In genomic region chr16:27406729-27407128, GRCh38 we compare ENCODE assay signal across 15 cellular contexts. TPM values are rescaled to one million over a fixed set of nuclear protein-coding genes. Genes with fewer than 3 reads are reported as not detected.
DNase-seq lines count a peak whose midpoint lies in the region; ATAC-seq and TF ChIP-seq lines count a peak whose summit lies in the region.
"Had no signal": no experiment of that assay in that cellular context is flagged by ENCODE, and none has a peak within 500 bp of the region (broad histone marks: within the 10 kb centered on the region; RNA-seq: fewer than 3 reads in every experiment).

No MANE protein-coding gene starts in this region.

- TF ChIP-seq POLR2A in adrenal gland (IDR thresholded peaks at IDR 0.05) (no peak), vagina (IDR thresholded peaks at IDR 0.05) (no peak)

- 58 to 88% (median 78%) methylated on average over 2 of the region's 2 CpGs for WGBS in adrenal gland, 4 donors

- intact Hi-C loops in CD4-positive, alpha-beta memory T cell (cut with micrococcal nuclease): no loop called here
- intact Hi-C loops in adrenal gland (cut with DNase I) (no loop called here), vagina (cut with DNase I) (no loop called here)

- H3K9me3 Mint-ChIP-seq in CD4-positive, alpha-beta memory T cell: peaks cover 0 to under 1% (median 0%) of the 10 kb centered on the region in 8 donors
- no peaks in the 10 kb centered on the region for H3K9me3 Mint-ChIP-seq in activated T-helper 17 cell treated with anti-CD3 and anti-CD28 coated beads, Interleukin-2, amount 50 U/mL, for 72 hours
- peaks cover 5% of the 10 kb centered on the region for H3K9me3 Mint-ChIP-seq in natural killer cell treated with Interleukin-12 subunit alpha and Interleukin-12 subunit beta and Interleukin-15 and Interleukin-18, amount 100 ng/mL, for 72 hours

- H3K27me3 ChIP-seq in CD4-positive, alpha-beta memory T cell (ENCODE audit: insufficient read depth, low read length): no peaks in the 10 kb centered on the region
- H3K27me3 ChIP-seq in adrenal gland (peaks cover 5% of the 10 kb centered on the region), vagina (no peaks in the 10 kb centered on the region)
- H3K27me3 ChIP-seq: hepatocyte, SJSA1 had no signal

- H3K36me3 ChIP-seq in CD4-positive, alpha-beta memory T cell (ENCODE audit: insufficient read depth, low read length): no peaks in the 10 kb centered on the region
- H3K36me3 ChIP-seq in adrenal gland (replicated peaks in 1 of 2) (no peaks in the 10 kb centered on the region), vagina (no peaks in the 10 kb centered on the region)
- H3K36me3 ChIP-seq: esophagus muscularis mucosa, SJSA1, WERI-Rb-1 had no signal

- H3K4me3 Mint-ChIP-seq in CD4-positive, alpha-beta memory T cell: peak overlapping the region; percentile 71 to 99 (median 96)
- H3K4me3 Mint-ChIP-seq in activated T-helper 17 cell treated with anti-CD3 and anti-CD28 coated beads, Interleukin-2, amount 50 U/mL, for 72 hours: peak overlapping the region; percentile 99
- peak overlapping the region; percentile 97 for H3K4me3 Mint-ChIP-seq in natural killer cell treated with Interleukin-12 subunit alpha and Interleukin-12 subunit beta and Interleukin-15 and Interleukin-18, amount 100 ng/mL, for 72 hours
- H3K4me3 Mint-ChIP-seq: neural crest cell had no signal

- peak overlapping the region; percentile 66 for H3K27ac ChIP-seq in CD4-positive, alpha-beta memory T cell (ENCODE audit: low read depth, low read length)
- H3K27ac ChIP-seq in adrenal gland (no peak overlapping the region), vagina (no peak overlapping the region)
- H3K27ac ChIP-seq: esophagus muscularis mucosa, hepatocyte, WERI-Rb-1 had no signal

- TF ChIP-seq CTCF in GM12875 (IDR thresholded peaks at IDR 0.05; ENCODE audit: borderline replicate concordance, insufficient read depth, low read depth, low read length): no peak
- no peak for TF ChIP-seq CTCF in adrenal gland (IDR thresholded peaks at IDR 0.05)
- no peak for TF ChIP-seq CTCF in vagina (IDR thresholded peaks at IDR 0.05)

- no peak for DNase-seq in CD4-positive, alpha-beta memory T cell
- no peak for DNase-seq in natural killer cell treated with Interleukin-12 subunit alpha and Interleukin-12 subunit beta and Interleukin-15 and Interleukin-18, amount 100 ng/mL, for 72 hours (ENCODE audit: low spot score)
- DNase-seq in adrenal gland (no peak), vagina (ENCODE audit: extremely low spot score in 2 of 2) (no peak)
- DNase-seq: NCI-H1092, NCI-H2171 treated with DMSO at 0.1 percent for 48 hours, WERI-Rb-1 had no signal

- H3K27ac Mint-ChIP-seq in CD4-positive, alpha-beta memory T cell: peak overlapping the region; percentile 84 to 97 (median 90)
- H3K27ac Mint-ChIP-seq in activated T-helper 17 cell treated with anti-CD3 and anti-CD28 coated beads, Interleukin-2, amount 50 U/mL, for 72 hours: peak overlapping the region; percentile 100
- H3K27ac Mint-ChIP-seq in natural killer cell treated with Interleukin-12 subunit alpha and Interleukin-12 subunit beta and Interleukin-15 and Interleukin-18, amount 100 ng/mL, for 72 hours: peak overlapping the region; percentile 90 to 96

- no peaks in the 10 kb centered on the region for H3K9me3 ChIP-seq in CD4-positive, alpha-beta memory T cell (ENCODE audit: control insufficient read depth in 1 of 2, low read length in 2 of 2)
- no peaks in the 10 kb centered on the region for H3K9me3 ChIP-seq in adrenal gland (replicated peaks in 1 of 3)
- no peaks in the 10 kb centered on the region for H3K9me3 ChIP-seq in vagina
- H3K9me3 ChIP-seq: SJSA1 had no signal

- H3K4me1 Mint-ChIP-seq in CD4-positive, alpha-beta memory T cell: peaks cover 50 to 87% (median 67%) of the 10 kb centered on the region in 4 donors
- peaks cover 39% of the 10 kb centered on the region for H3K4me1 Mint-ChIP-seq in activated T-helper 17 cell treated with anti-CD3 and anti-CD28 coated beads, Interleukin-2, amount 50 U/mL, for 72 hours
- H3K4me1 Mint-ChIP-seq in natural killer cell treated with Interleukin-12 subunit alpha and Interleukin-12 subunit beta and Interleukin-15 and Interleukin-18, amount 100 ng/mL, for 72 hours (ENCODE audit: low read depth in 2 of 2): peaks cover 66 to 68% of the 10 kb centered on the region in 2 donors

- H3K4me1 ChIP-seq in CD4-positive, alpha-beta memory T cell (ENCODE audit: insufficient read depth, low read length): peaks cover 74% of the 10 kb centered on the region
- peaks cover 0 to 9% of the 10 kb centered on the region in 2 donors for H3K4me1 ChIP-seq in adrenal gland (replicated peaks in 1 of 2)
- H3K4me1 ChIP-seq in vagina: peaks cover 10% of the 10 kb centered on the region

- POLR2A ChIA-PET in CD4-positive, alpha-beta memory T cell (lab: Charles Lee; ENCODE audit: partially characterized antibody): interaction anchor here (0.6 to 8.7 kb wide), 30 partner anchors 8 to 243 kb away, joined by 3 to 118 read pairs (median 4); partner anchors contain the start of genes GTF3C1 and KATNIP

- peak; percentile 28 for ATAC-seq in activated T-helper 17 cell treated with anti-CD3 and anti-CD28 coated beads, Interleukin-2, amount 50 U/mL, for 72 hours (replicated peaks)
- ATAC-seq in natural killer cell treated with Interleukin-12 subunit alpha and Interleukin-12 subunit beta and Interleukin-15 and Interleukin-18, amount 100 ng/mL, for 72 hours: no peak
- no peak for ATAC-seq in GM21723 (IDR thresholded peaks at IDR 0.05; ENCODE audit: unreplicated experiment)
- ATAC-seq: right cardiac atrium had no signal

- no peaks in the 10 kb centered on the region for H3K27me3 Mint-ChIP-seq in CD4-positive, alpha-beta memory T cell
- no peaks in the 10 kb centered on the region for H3K27me3 Mint-ChIP-seq in activated T-helper 17 cell treated with anti-CD3 and anti-CD28 coated beads, Interleukin-2, amount 50 U/mL, for 72 hours
- H3K27me3 Mint-ChIP-seq in natural killer cell treated with Interleukin-12 subunit alpha and Interleukin-12 subunit beta and Interleukin-15 and Interleukin-18, amount 100 ng/mL, for 72 hours: no peaks in the 10 kb centered on the region

- CTCF ChIA-PET in CD4-positive, alpha-beta memory T cell (lab: Charles Lee; ENCODE audit: partially characterized antibody): interaction anchor here (0.7 to 2.9 kb wide), 10 partner anchors 11 to 227 kb away, joined by 3 to 10 read pairs (median 4); no protein-coding TSS in a partner anchor

- peaks cover 9 to 34% of the 10 kb centered on the region in 2 donors for H3K36me3 Mint-ChIP-seq in CD4-positive, alpha-beta memory T cell
- peaks cover 98% of the 10 kb centered on the region for H3K36me3 Mint-ChIP-seq in activated T-helper 17 cell treated with anti-CD3 and anti-CD28 coated beads, Interleukin-2, amount 50 U/mL, for 72 hours (ENCODE audit: low read depth)
- peaks cover 14% of the 10 kb centered on the region for H3K36me3 Mint-ChIP-seq in natural killer cell treated with Interleukin-12 subunit alpha and Interleukin-12 subunit beta and Interleukin-15 and Interleukin-18, amount 100 ng/mL, for 72 hours

- peak overlapping the region in 1 of 2 donors; percentile 42 for H3K4me3 ChIP-seq in CD4-positive, alpha-beta memory T cell (ENCODE audit: low read length in 2 of 2)
- H3K4me3 ChIP-seq in GM12875 (ENCODE audit: low read depth, low read length): peak overlapping the region; percentile 57
- H3K4me3 ChIP-seq in adrenal gland: no peak overlapping the region
- H3K4me3 ChIP-seq in vagina: no peak overlapping the region
- H3K4me3 ChIP-seq: esophagus muscularis mucosa, hepatocyte, SJSA1 had no signal

RNA-seq across cellular contexts. Expression of gene IL21R, which starts 4.8 kb away (rescaled TPM):
- 10 to 100 TPM; 28.3 to 29.1 TPM for total RNA-seq in CD4-positive, alpha-beta memory T cell
- 10 to 100 TPM; 18.4 to 28.3 TPM for polyA plus RNA-seq in CD4-positive, alpha-beta memory T cell
- 10 to 100 TPM; 41.8 to 53.6 TPM for total RNA-seq in activated T-helper 17 cell treated with anti-CD3 and anti-CD28 coated beads, Interleukin-2, amount 50 U/mL, for 72 hours
- 10 to 100 TPM; 58.3 to 64.4 TPM for total RNA-seq in natural killer cell treated with Interleukin-12 subunit alpha and Interleukin-12 subunit beta and Interleukin-15 and Interleukin-18, amount 100 ng/mL, for 72 hours
- 1 to 10 TPM in 1 of 8 donors, under 1 TPM in 6, not detected in 1; 0.14 to 2.6 (median 0.46) TPM for total RNA-seq in adrenal gland
- under 1 TPM; 0.08 to 0.55 (median 0.17) TPM for polyA plus RNA-seq in adrenal gland
- total RNA-seq in vagina: 0.98 TPM
- polyA plus RNA-seq: hepatocyte had no signal

Comparison
In these comparisons a context has a peak if more than half of its experiments do, and no peak if none do; other contexts are left out.
1. RNA of gene IL21R, which starts 4.8 kb away (total RNA-seq): 58.3 to 64.4 TPM in natural killer cell treated with Interleukin-12 subunit alpha and Interleukin-12 subunit beta and Interleukin-15 and Interleukin-18, amount 100 ng/mL, for 72 hours, 41.8 to 53.6 TPM in activated T-helper 17 cell treated with anti-CD3 and anti-CD28 coated beads, Interleukin-2, amount 50 U/mL, for 72 hours and 28.3 to 29.1 TPM in CD4-positive, alpha-beta memory T cell; 0.98 TPM in vagina (single experiment) and 0.14 to 2.6 TPM in adrenal gland; every median in the first group is over 4 times any median in the second.
2. Peak in every context shown above with its lines, with median percentiles within 50 percentile points of each other: H3K27ac Mint-ChIP-seq and H3K4me3 Mint-ChIP-seq.